ENCODE assay signal across 8 cellular contexts in the genomic region with DNA sequence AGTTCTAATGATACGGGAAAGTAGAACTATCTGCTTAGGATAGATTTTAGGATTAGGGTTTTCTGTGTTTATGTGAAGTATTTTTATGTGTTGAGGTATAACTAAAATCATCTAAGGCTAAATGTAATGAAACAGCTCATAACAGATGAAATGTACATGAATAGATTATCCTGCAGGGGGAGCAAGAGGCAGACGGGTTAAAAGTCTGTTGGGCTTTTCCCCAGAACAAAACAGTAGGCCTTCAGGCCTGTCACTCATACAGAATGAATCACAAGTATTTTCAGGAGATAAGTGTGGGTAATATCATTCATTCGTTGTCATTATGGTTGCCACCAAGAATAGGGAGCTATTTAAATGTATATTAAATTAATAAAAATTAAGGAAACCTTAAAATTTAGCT.
DNase-seq lines count a peak whose midpoint lies in the region; ATAC-seq and TF ChIP-seq lines count a peak whose summit lies in the region.

No MANE protein-coding gene starts in this region.

- TF ChIP-seq CTCF in PC-9 (conservative IDR thresholded peaks at IDR 0.05): peak; percentile 74
- TF ChIP-seq CTCF in MCF 10A (IDR thresholded peaks at IDR 0.05; ENCODE audit: unreplicated experiment): peak; percentile 42
- peak; percentile 50 to 69 for TF ChIP-seq CTCF in suprapubic skin (IDR thresholded peaks at IDR 0.05)

- peak; percentile 6 for DNase-seq in NCI-H2029 treated with DMSO at 0.1 percent for 48 hours (lab: John Stamatoyannopoulos, UW)
- no peak for DNase-seq in NCI-H2029 (lab: John Stamatoyannopoulos, UW)
- DNase-seq in PC-9: peak; percentile 7 to 41
- peak; percentile 76 for DNase-seq in MCF 10A (ENCODE audit: unreplicated experiment)
- no peak for DNase-seq in left lobe of liver (ENCODE audit: low spot score)
- DNase-seq in suprapubic skin (ENCODE audit: low spot score in 2 of 2): no peak

- no peak overlapping the region for H3K4me3 ChIP-seq in PC-9
- no peak overlapping the region for H3K4me3 ChIP-seq in suprapubic skin

- H2AFZ ChIP-seq in PC-9: no peak overlapping the region

- H3F3A ChIP-seq in PC-9 (ENCODE audit: insufficient read depth, low read depth): peaks cover 9% of the 10 kb centered on the region

- H3K36me3 Mint-ChIP-seq in MCF 10A (ENCODE audit: insufficient read depth, unreplicated experiment): peaks cover 63% of the 10 kb centered on the region

- 32% methylated on average over 3 of the region's 3 CpGs for whole genome bisulfite sequencing in suprapubic skin

- H3K4me3 Mint-ChIP-seq in MCF 10A (ENCODE audit: unreplicated experiment): no peak overlapping the region

- no peak overlapping the region for H3K27ac Mint-ChIP-seq in MCF 10A (ENCODE audit: low read depth, unreplicated experiment)

- H3K27ac ChIP-seq in PC-9: no peak overlapping the region
- H3K27ac ChIP-seq in suprapubic skin: no peak overlapping the region

- peaks cover 3% of the 10 kb centered on the region; the same call in 1 of the 2 replicates for H4K20me1 ChIP-seq in PC-9 (ENCODE audit: insufficient read depth)

- BruUV-seq in PC-9 (replicated peaks; lab: Mats Ljungman, UMichigan) (no TSS peak), MCF 10A (replicated peaks; lab: Mats Ljungman, UMichigan) (no TSS peak)

- H3K4me2 ChIP-seq in PC-9: no peak overlapping the region

- H3K9me3 ChIP-seq in PC-9 (ENCODE audit: insufficient read depth, low read depth) (no peaks in the 10 kb centered on the region), suprapubic skin (no peaks in the 10 kb centered on the region)

- TF ChIP-seq POLR2A in suprapubic skin (IDR thresholded peaks at IDR 0.05): no peak

- no peaks in the 10 kb centered on the region for H3K27me3 ChIP-seq in PC-9 (ENCODE audit: insufficient read depth, low read depth)
- no peaks in the 10 kb centered on the region for H3K27me3 ChIP-seq in suprapubic skin

- H3K9me2 ChIP-seq in PC-9 (ENCODE audit: insufficient read depth): no peaks in the 10 kb centered on the region

- ATAC-seq in HG02870 (IDR thresholded peaks at IDR 0.05; ENCODE audit: unreplicated experiment) (peak; percentile 74), left lobe of liver (peak; percentile 95), GM18498 (IDR thresholded peaks at IDR 0.05; ENCODE audit: unreplicated experiment) (no peak)

- intact Hi-C loops in PC-9 (cut with micrococcal nuclease; ENCODE audit: unreplicated experiment) (loop anchor here (1.0 to 5.0 kb wide), 6 partner anchors 98 to 559 kb away; partner anchors contain the start of gene IL18R1), MCF 10A (cut with micrococcal nuclease) (loop anchor here (1.0 to 5.0 kb wide), 5 partner anchors 100 to 565 kb away; partner anchors contain the start of gene IL18R1)

- no peaks in the 10 kb centered on the region for H3K4me1 Mint-ChIP-seq in MCF 10A (ENCODE audit: insufficient read depth, unreplicated experiment)

- no peak for TF ChIP-seq EP300 in suprapubic skin (IDR thresholded peaks at IDR 0.05)

- peaks cover 9% of the 10 kb centered on the region; the same call in 1 of the 2 replicates for H3K4me1 ChIP-seq in PC-9 (replicated peaks; ENCODE audit: insufficient read depth)
- H3K4me1 ChIP-seq in suprapubic skin: peaks cover 10% of the 10 kb centered on the region

- no peaks in the 10 kb centered on the region for H3K27me3 Mint-ChIP-seq in MCF 10A (ENCODE audit: insufficient read depth, unreplicated experiment)

- POLR2A ChIA-PET in PC-9 (lab: Charles Lee; ENCODE audit: unreplicated experiment): interaction anchor here (0.5 to 0.8 kb wide), 2 partner anchors 118 to 541 kb away, joined by 3 to 9 read pairs; no protein-coding TSS in a partner anchor
- POLR2A ChIA-PET in MCF 10A (lab: Yijun Ruan, JAX): interaction anchor here (0.6 to 1.9 kb wide), 14 partner anchors 11 to 565 kb away, joined by 3 to 7 read pairs (median 4); no protein-coding TSS in a partner anchor

- peaks cover 6% of the 10 kb centered on the region; the same call in 1 of the 2 replicates for H3K79me2 ChIP-seq in PC-9 (ENCODE audit: low read depth)

- peaks cover 70% of the 10 kb centered on the region for H3K36me3 ChIP-seq in PC-9 (ENCODE audit: low read depth)
- peaks cover 39% of the 10 kb centered on the region for H3K36me3 ChIP-seq in suprapubic skin

- CTCF ChIA-PET in PC-9 (lab: Charles Lee) (interaction anchor here (0.5 to 2.4 kb wide), 9 partner anchors 21 to 559 kb away, joined by 3 to 18 read pairs (median 3); no protein-coding TSS in a partner anchor), MCF 10A (lab: Yijun Ruan, JAX) (interaction anchor here (0.6 to 5.6 kb wide), 66 partner anchors 9 to 820 kb away, joined by 3 to 65 read pairs (median 4); partner anchors contain the start of genes IL18R1 and IL1R1)

- H3K9me3 Mint-ChIP-seq in MCF 10A (ENCODE audit: unreplicated experiment): no peaks in the 10 kb centered on the region

Comparison
In these comparisons a context has a peak if more than half of its experiments do, and no peak if none do; other contexts are left out.
1. DNase-seq: peak in NCI-H2029 treated with DMSO at 0.1 percent for 48 hours (single experiment), PC-9 (2 of 2) and MCF 10A (single experiment); none in NCI-H2029 (single experiment), left lobe of liver (single experiment) and suprapubic skin (0 of 2).
2. Peak in every context shown above with its lines, with median percentiles within 50 percentile points of each other: CTCF ChIP-seq.